ENCODE assay signal across 1 cellular context in genomic region chr3:38029400-38030125, GRCh38.
TF ChIP-seq lines count a peak whose summit lies in the region.

Gene PLCD1 (minus strand): TSS chr3:38029642. CDS start chr3:38029539, 103 bp downstream.

TF ChIP-seq in K562, 482 proteins besides CTCF, POLR2A, EP300 and RAD21 (continued from another document):
- TF ChIP-seq ZBTB11 (CRISPR knock-in tag; IDR thresholded peaks at IDR 0.05) (no peak), KDM1A (IDR thresholded peaks at IDR 0.05) (peak in 1 of 2 experiments; percentile 80; a peak in 2 of 4 replicates), BCOR (IDR thresholded peaks at IDR 0.05) (peak; percentile 77; the same call in 1 of the 2 replicates), GTF2F1 (IDR thresholded peaks at IDR 0.05; ENCODE audit: low read depth, low read length) (no peak), EGR1 (conservative IDR thresholded peaks at IDR 0.05) (peak; percentile 72), PML (IDR thresholded peaks at IDR 0.05; ENCODE audit: low read length) (no peak), KLF16 (IDR thresholded peaks at IDR 0.05) (peak; percentile 63), CLOCK (CRISPR knock-in tag; IDR thresholded peaks at IDR 0.05; ENCODE audit: borderline replicate concordance) (no peak)
